In genomic region chr10:52077796-52078195, GRCh38 we compare ENCODE assay signal across 18 cellular contexts.
DNase-seq lines count a peak whose midpoint lies in the region; TF ChIP-seq lines count a peak whose summit lies in the region.
"Had no signal": no experiment of that assay in that cellular context is flagged by ENCODE, and none has a peak within 500 bp of the region (broad histone marks: within the 10 kb centered on the region; RNA-seq: fewer than 3 reads in every experiment).

No MANE protein-coding gene starts in this region.

- no peak overlapping the region for H3K27ac Mint-ChIP-seq in progenitor cell of endocrine pancreas
- H3K27ac Mint-ChIP-seq: B cell; CD4-positive, alpha-beta T cell; CD8-positive, alpha-beta T cell had no signal

- H3K36me3 ChIP-seq in esophagus muscularis mucosa: no peaks in the 10 kb centered on the region
- H3K36me3 ChIP-seq: BLaER1 treated with 17β-estradiol and CSF1 and Interleukin-3, amounts not matched to agents 10 nM and 100 nM had no signal

- H3K4me1 Mint-ChIP-seq in progenitor cell of endocrine pancreas (ENCODE audit: low read depth): no peaks in the 10 kb centered on the region
- H3K4me1 Mint-ChIP-seq: B cell had no signal

- TF ChIP-seq POLR2A in esophagus muscularis mucosa (IDR thresholded peaks at IDR 0.05; ENCODE audit: low read depth): no peak

- no peaks in the 10 kb centered on the region for H3K36me3 Mint-ChIP-seq in progenitor cell of endocrine pancreas (ENCODE audit: insufficient read depth)
- H3K36me3 Mint-ChIP-seq: CD8-positive, alpha-beta T cell had no signal

- intact Hi-C loops in esophagus muscularis mucosa (cut with DNase I): no loop called here

- peaks cover 0 to 21% (median 13%) of the 10 kb centered on the region in 4 donors for H3K4me1 ChIP-seq in esophagus muscularis mucosa
- H3K4me1 ChIP-seq: BLaER1 treated with 17β-estradiol and CSF1 and Interleukin-3, amounts not matched to agents 10 nM and 100 nM; Caco-2 had no signal

- no peak for TF ChIP-seq EP300 in esophagus muscularis mucosa (IDR thresholded peaks at IDR 0.05)

- 92% methylated on average over 7 of the region's 7 CpGs for WGBS in esophagus muscularis mucosa

- DNase-seq in Ammon's horn (ENCODE audit: low spot score) (peak; percentile 44), NCI-H524 (lab: John Stamatoyannopoulos, UW) (peak; percentile 4 to 29), NCI-H69 (lab: John Stamatoyannopoulos, UW) (peak; percentile 10), hippocampal formation (lab: John Stamatoyannopoulos, UW) (peak; percentile 1 to 6), progenitor cell of endocrine pancreas (ENCODE audit: low spot score, unreplicated experiment) (no peak), esophagus muscularis mucosa (ENCODE audit: extremely low spot score) (no peak), NCI-H526 treated with DMSO at 0.1 percent for 48 hours (lab: John Stamatoyannopoulos, UW) (no peak)
- DNase-seq: 8988T; ACHN; Caco-2; Calu3; CD4-positive, alpha-beta T cell; CD8-positive, alpha-beta T cell; DMS79 treated with DMSO at 0.1 percent for 48 hours; GF-D8 had no signal

- H3K27me3 ChIP-seq in esophagus muscularis mucosa: no peaks in the 10 kb centered on the region
- H3K27me3 ChIP-seq: BLaER1 treated with 17β-estradiol and CSF1 and Interleukin-3, amounts not matched to agents 10 nM and 100 nM had no signal

- H3K4me3 Mint-ChIP-seq in progenitor cell of endocrine pancreas (ENCODE audit: low read depth): no peak overlapping the region
- H3K4me3 Mint-ChIP-seq: B cell; CD4-positive, alpha-beta T cell; CD8-positive, alpha-beta T cell had no signal

- no peak overlapping the region for H3K4me3 ChIP-seq in esophagus muscularis mucosa
- H3K4me3 ChIP-seq: BLaER1 treated with 17β-estradiol and CSF1 and Interleukin-3, amounts not matched to agents 10 nM and 100 nM had no signal

- no peak for TF ChIP-seq CTCF in progenitor cell of endocrine pancreas (IDR thresholded peaks at IDR 0.05; ENCODE audit: unreplicated experiment)
- no peak for TF ChIP-seq CTCF in esophagus muscularis mucosa (IDR thresholded peaks at IDR 0.05)

- H3K27ac ChIP-seq in esophagus muscularis mucosa (replicated peaks in 1 of 4): no peak overlapping the region
- H3K27ac ChIP-seq: BLaER1 treated with 17β-estradiol and CSF1 and Interleukin-3, amounts not matched to agents 10 nM and 100 nM; C4-2B had no signal

- H3K9me3 ChIP-seq in esophagus muscularis mucosa: no peaks in the 10 kb centered on the region
- H3K9me3 ChIP-seq: BLaER1 treated with 17β-estradiol and CSF1 and Interleukin-3, amounts not matched to agents 10 nM and 100 nM; Caco-2 had no signal

- H3K9me3 Mint-ChIP-seq in progenitor cell of endocrine pancreas (ENCODE audit: low read depth): no peaks in the 10 kb centered on the region
- H3K9me3 Mint-ChIP-seq: CD4-positive, alpha-beta T cell; CD8-positive, alpha-beta T cell had no signal

- H3K27me3 Mint-ChIP-seq in progenitor cell of endocrine pancreas: no peaks in the 10 kb centered on the region
- H3K27me3 Mint-ChIP-seq: B cell; CD4-positive, alpha-beta T cell had no signal

Comparison
In these comparisons a context has a peak if more than half of its experiments do, and no peak if none do; other contexts are left out.
1. DNase-seq: peak in Ammon's horn (single experiment), NCI-H524 (2 of 2), NCI-H69 (single experiment) and hippocampal formation (2 of 2); none in progenitor cell of endocrine pancreas (single experiment), esophagus muscularis mucosa (single experiment) and NCI-H526 treated with DMSO at 0.1 percent for 48 hours (single experiment).